Comparison of ENCODE assay signal across 20 cellular contexts in genomic region chr15:77864211-77865105, GRCh38.
DNase-seq lines count a peak whose midpoint lies in the region; TF ChIP-seq lines count a peak whose summit lies in the region.
"Had no signal": no experiment of that assay in that cellular context is flagged by ENCODE, and none has a peak within 500 bp of the region (broad histone marks: within the 10 kb centered on the region; RNA-seq: fewer than 3 reads in every experiment).

No MANE protein-coding gene starts in this region.

- H3K9ac ChIP-seq in neural progenitor cell = no peak overlapping the region
- H3K9ac ChIP-seq: KMS-11 had no signal

- H3K27me3 Mint-ChIP-seq in neural progenitor cell (ENCODE audit: insufficient read depth, low read depth) = peaks cover 5% of the 10 kb centered on the region
- H3K27me3 Mint-ChIP-seq: CD4-positive, alpha-beta T cell had no signal

- H3K27me3 ChIP-seq in neural progenitor cell = no peaks in the 10 kb centered on the region
- H3K27me3 ChIP-seq: neutrophil had no signal

- H3K4me1 ChIP-seq in neural progenitor cell = peaks cover 13% of the 10 kb centered on the region
- H3K4me1 ChIP-seq: heart right ventricle, stomach had no signal

- peak overlapping the region; percentile 34 for H3K27ac Mint-ChIP-seq in neural progenitor cell
- H3K27ac Mint-ChIP-seq: CD4-positive, alpha-beta T cell had no signal

- no peak overlapping the region for H3K4me3 Mint-ChIP-seq in neural progenitor cell
- H3K4me3 Mint-ChIP-seq: CD4-positive, alpha-beta T cell; central memory CD8-positive, alpha-beta T cell had no signal

- H2AFZ ChIP-seq in neural progenitor cell (replicated peaks) = peak overlapping the region; percentile 72

- no peak overlapping the region for H3K4me3 ChIP-seq in epithelial cell of proximal tubule (ENCODE audit: low read depth, low read length)
- H3K4me3 ChIP-seq in neural progenitor cell = no peak overlapping the region
- H3K4me3 ChIP-seq: heart right ventricle, SK-N-MC, stomach had no signal

- H3K36me3 Mint-ChIP-seq in neural progenitor cell = no peaks in the 10 kb centered on the region

- H3K27ac ChIP-seq in neural progenitor cell = no peak overlapping the region
- H3K27ac ChIP-seq: heart right ventricle, KMS-11, neutrophil, SK-N-MC, stomach had no signal

- H3K9me3 ChIP-seq in neural progenitor cell (ENCODE audit: low read depth) = no peaks in the 10 kb centered on the region
- H3K9me3 ChIP-seq: heart right ventricle, neutrophil, stomach had no signal

- no peaks in the 10 kb centered on the region for H3K9me3 Mint-ChIP-seq in neural progenitor cell
- H3K9me3 Mint-ChIP-seq: CD4-positive, alpha-beta T cell; central memory CD8-positive, alpha-beta T cell had no signal

- H3K36me3 ChIP-seq in neural progenitor cell = no peaks in the 10 kb centered on the region
- H3K36me3 ChIP-seq: heart right ventricle, neutrophil, stomach had no signal

- H4K20me1 ChIP-seq in neural progenitor cell (ENCODE audit: low read depth) = no peaks in the 10 kb centered on the region

- no peak overlapping the region for H3K4me2 ChIP-seq in neural progenitor cell
- H3K4me2 ChIP-seq: KMS-11 had no signal

- peaks cover 14% of the 10 kb centered on the region for H3K4me1 Mint-ChIP-seq in neural progenitor cell
- H3K4me1 Mint-ChIP-seq: central memory CD8-positive, alpha-beta T cell had no signal

- no peaks in the 10 kb centered on the region for H3K79me2 ChIP-seq in neural progenitor cell (ENCODE audit: low read depth)

- TF ChIP-seq CTCF in epithelial cell of proximal tubule (conservative IDR thresholded peaks at IDR 0.05; ENCODE audit: low read depth, low read length) (peak; percentile 25), neural progenitor cell (IDR thresholded peaks at IDR 0.05) (no peak)

- H3F3A ChIP-seq in neural progenitor cell (ENCODE audit: low read depth) = no peaks in the 10 kb centered on the region

- DNase-seq in ELF-1 (ENCODE audit: low read depth, low spot score) = peak; percentile 44
- peak; percentile 6 for DNase-seq in NCI-H526 treated with DMSO at 0.1 percent for 48 hours (lab: John Stamatoyannopoulos, UW)
- DNase-seq in epithelial cell of proximal tubule (ENCODE audit: low read depth) = no peak
- DNase-seq in neural progenitor cell (ENCODE audit: low spot score) = no peak
- no peak for DNase-seq in SIG-M5 (lab: John Stamatoyannopoulos, UW)
- DNase-seq in GM03348 (ENCODE audit: low spot score) = no peak
- no peak for DNase-seq in COLO668 (lab: John Stamatoyannopoulos, UW; ENCODE audit: unreplicated experiment)
- no peak for DNase-seq in activated T-cell treated with anti-CD3 and anti-CD28 coated beads, Interleukin-2, amount 50 U/mL, for 48 hours
- DNase-seq: activated CD4-positive, alpha-beta T cell treated with anti-CD3 and anti-CD28 coated beads for 1 hour; CD4-positive, alpha-beta T cell; effector memory CD4-positive, alpha-beta T cell; heart right ventricle; NCI-H2029 treated with DMSO at 0.1 percent for 48 hours; OCI-M1; stomach; T-helper 9 cell had no signal

Comparison
In these comparisons a context has a peak if more than half of its experiments do, and no peak if none do; other contexts are left out.
1. DNase-seq: peak in ELF-1 (single experiment) and NCI-H526 treated with DMSO at 0.1 percent for 48 hours (single experiment); none in epithelial cell of proximal tubule (single experiment), neural progenitor cell (single experiment), SIG-M5 (single experiment), GM03348 (single experiment), COLO668 (single experiment) and activated T-cell treated with anti-CD3 and anti-CD28 coated beads, Interleukin-2, amount 50 U/mL, for 48 hours (0 of 2).